In the genomic region with DNA sequence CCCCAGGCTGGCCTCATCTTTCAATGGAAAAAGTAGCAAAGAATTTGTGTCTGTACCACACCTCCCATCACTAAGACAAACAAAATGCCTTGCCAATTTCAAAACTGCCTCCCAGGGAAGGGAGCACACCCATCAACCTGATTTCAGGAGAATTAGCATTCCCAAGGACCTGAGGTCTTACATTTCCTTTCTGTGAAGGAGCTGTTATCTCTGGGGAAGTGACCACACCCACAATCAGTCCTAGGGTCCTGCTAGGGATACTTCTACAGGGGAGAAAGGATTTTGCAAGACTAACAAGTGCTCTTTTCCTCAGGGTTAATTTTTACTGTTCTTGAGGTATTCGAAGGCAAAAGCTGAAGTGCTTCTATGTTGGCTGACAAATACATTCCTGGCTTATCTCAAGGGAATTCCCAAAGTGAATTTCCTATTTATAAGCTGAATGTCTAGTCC, we compare ENCODE assay signal across 19 cellular contexts.
DNase-seq lines count a peak whose midpoint lies in the region; TF ChIP-seq lines count a peak whose summit lies in the region.
"Had no signal": no experiment of that assay in that cellular context is flagged by ENCODE, and none has a peak within 500 bp of the region (broad histone marks: within the 10 kb centered on the region; RNA-seq: fewer than 3 reads in every experiment).

No MANE protein-coding gene starts in this region.

- H3K4me1 Mint-ChIP-seq in mesothelial cell of epicardium, result peaks cover 29% of the 10 kb centered on the region

- H3K36me3 ChIP-seq in adipocyte (ENCODE audit: control insufficient read depth, insufficient read depth, low read length, severe bottlenecking), result no peaks in the 10 kb centered on the region
- no peaks in the 10 kb centered on the region for H3K36me3 ChIP-seq in left ventricle myocardium inferior
- H3K36me3 ChIP-seq: gastroesophageal sphincter, HAP-1, MG63 had no signal

- no peaks in the 10 kb centered on the region for H3K36me3 Mint-ChIP-seq in mesothelial cell of epicardium

- intact Hi-C loops in left ventricle myocardium inferior (cut with micrococcal nuclease), result loop anchor here (10.0 kb wide), 1 partner anchor 225 kb away; no protein-coding TSS in a partner anchor

- H3K9ac ChIP-seq in adipocyte (ENCODE audit: low read length), result no peak overlapping the region

- H3K27ac ChIP-seq in left ventricle myocardium inferior (replicated peaks), result peak overlapping the region; percentile 78
- H3K27ac ChIP-seq: gastroesophageal sphincter had no signal

- no peak for TF ChIP-seq CTCF in left ventricle myocardium inferior (IDR thresholded peaks at IDR 0.05; ENCODE audit: borderline replicate concordance)
- no peak for TF ChIP-seq CTCF in mesothelial cell of epicardium (IDR thresholded peaks at IDR 0.05; ENCODE audit: unreplicated experiment)

- peak overlapping the region; percentile 83 for H3K27ac Mint-ChIP-seq in mesothelial cell of epicardium
- H3K27ac Mint-ChIP-seq: activated naive CD4-positive, alpha-beta T cell treated with anti-CD3 and anti-CD28 coated beads for 36 hours; progenitor cell of endocrine pancreas; stimulated activated naive CD8-positive, alpha-beta T cell treated with anti-CD3 and anti-CD28 coated beads, Interleukin-15, amount 100 ng/mL, for 72 hours had no signal

- no peaks in the 10 kb centered on the region for H3K27me3 Mint-ChIP-seq in mesothelial cell of epicardium (ENCODE audit: low read depth)
- H3K27me3 Mint-ChIP-seq: stimulated activated naive CD8-positive, alpha-beta T cell treated with anti-CD3 and anti-CD28 coated beads, Interleukin-15, amount 100 ng/mL, for 72 hours had no signal

- no peaks in the 10 kb centered on the region for H3K9me3 Mint-ChIP-seq in mesothelial cell of epicardium
- H3K9me3 Mint-ChIP-seq: activated naive CD4-positive, alpha-beta T cell treated with anti-CD3 and anti-CD28 coated beads for 36 hours; stimulated activated naive CD8-positive, alpha-beta T cell treated with anti-CD3 and anti-CD28 coated beads, Interleukin-15, amount 100 ng/mL, for 72 hours had no signal

- H3K27me3 ChIP-seq in adipocyte (replicated peaks; ENCODE audit: control insufficient read depth, insufficient read depth, low read length) (no peaks in the 10 kb centered on the region), left ventricle myocardium inferior (ENCODE audit: low read depth) (no peaks in the 10 kb centered on the region)
- H3K27me3 ChIP-seq: gastroesophageal sphincter, MG63 had no signal

- DNase-seq in ELF-1 (ENCODE audit: low read depth, low spot score) (peak; percentile 21), adipocyte (ENCODE audit: low read depth) (peak; percentile 28), left ventricle myocardium inferior (no peak), mesothelial cell of epicardium (ENCODE audit: low spot score in 2 of 2, unreplicated experiment in 2 of 2) (no peak), mucosa of gallbladder (ENCODE audit: low spot score) (no peak), NCI-H446 treated with DMSO at 0.1 percent for 48 hours (lab: John Stamatoyannopoulos, UW) (no peak), DMS79 treated with DMSO at 0.1 percent for 48 hours (lab: John Stamatoyannopoulos, UW) (no peak), NCI-H2081 treated with DMSO at 0.1 percent for 48 hours (lab: John Stamatoyannopoulos, UW) (no peak)
- DNase-seq: activated CD4-positive, CD25-positive, alpha-beta regulatory T cell treated with anti-CD3 and anti-CD28 coated beads, Interleukin-2, amount 50 U/mL, for 72 hours; activated CD8-positive, alpha-beta memory T cell treated with anti-CD3 and anti-CD28 coated beads, Interleukin-2, amount 50 U/mL, for 48 hours; activated naive CD4-positive, alpha-beta T cell treated with anti-CD3 and anti-CD28 coated beads for 36 hours; effector CD8-positive, alpha-beta T cell; MG63; NCI-H2029 treated with DMSO at 0.1 percent for 48 hours; stimulated activated naive CD8-positive, alpha-beta T cell treated with anti-CD3 and anti-CD28 coated beads, Interleukin-15, amount 100 ng/mL, for 72 hours; T-helper 2 cell had no signal

- H3K4me3 ChIP-seq in adipocyte (ENCODE audit: low read length) (no peak overlapping the region), left ventricle myocardium inferior (no peak overlapping the region)
- H3K4me3 ChIP-seq: gastroesophageal sphincter, HAP-1, MG63 had no signal

- H3K9me3 ChIP-seq in adipocyte (ENCODE audit: control insufficient read depth, low read length) (no peaks in the 10 kb centered on the region), left ventricle myocardium inferior (replicated peaks) (no peaks in the 10 kb centered on the region)
- H3K9me3 ChIP-seq: gastroesophageal sphincter, HAP-1, MG63 had no signal

- H3K4me1 ChIP-seq in adipocyte (ENCODE audit: control insufficient read depth, insufficient read depth, low read length), result peaks cover 19% of the 10 kb centered on the region
- H3K4me1 ChIP-seq in left ventricle myocardium inferior, result peaks cover 53% of the 10 kb centered on the region
- H3K4me1 ChIP-seq: HAP-1 had no signal

- no peak overlapping the region for H3K4me3 Mint-ChIP-seq in mesothelial cell of epicardium
- H3K4me3 Mint-ChIP-seq: activated naive CD4-positive, alpha-beta T cell treated with anti-CD3 and anti-CD28 coated beads for 36 hours; stimulated activated naive CD8-positive, alpha-beta T cell treated with anti-CD3 and anti-CD28 coated beads, Interleukin-15, amount 100 ng/mL, for 72 hours had no signal

Comparison
In these comparisons a context has a peak if more than half of its experiments do, and no peak if none do; other contexts are left out.
1. DNase-seq: peak in ELF-1 (single experiment) and adipocyte (single experiment); none in left ventricle myocardium inferior (single experiment), mesothelial cell of epicardium (0 of 2), mucosa of gallbladder (single experiment), NCI-H446 treated with DMSO at 0.1 percent for 48 hours (single experiment), DMS79 treated with DMSO at 0.1 percent for 48 hours (single experiment) and NCI-H2081 treated with DMSO at 0.1 percent for 48 hours (single experiment).